24 cellular contexts compared by ENCODE assay signal in genomic region chr4:42278709-42279324, GRCh38.
DNase-seq lines count a peak whose midpoint lies in the region; ATAC-seq, FAIRE-seq and TF ChIP-seq lines count a peak whose summit lies in the region.
"Had no signal": no experiment of that assay in that cellular context is flagged by ENCODE, and none has a peak within 500 bp of the region (broad histone marks: within the 10 kb centered on the region; RNA-seq: fewer than 3 reads in every experiment).

No MANE protein-coding gene starts in this region.

- H3K27me3 ChIP-seq in GM12878 (replicated peaks in 1 of 2; ENCODE audit: control insufficient read depth in 2 of 2, insufficient read depth in 2 of 2, low read length in 1 of 2): no peaks in the 10 kb centered on the region
- no peaks in the 10 kb centered on the region for H3K27me3 ChIP-seq in MM.1S (replicated peaks; ENCODE audit: insufficient read depth, low read length)

- H3K27ac ChIP-seq in GM12878 (ENCODE audit: control insufficient read depth, insufficient read depth): no peak overlapping the region
- no peak overlapping the region for H3K27ac ChIP-seq in MM.1S (ENCODE audit: low read length)
- H3K27ac ChIP-seq: heart right ventricle, HL-60, skin epidermis had no signal

- H4K20me1 ChIP-seq in GM12878 (ENCODE audit: control insufficient read depth, insufficient read depth) (no peaks in the 10 kb centered on the region), MM.1S (ENCODE audit: insufficient read depth, low read length) (no peaks in the 10 kb centered on the region)

- no peak overlapping the region for H3K4me3 Mint-ChIP-seq in T-helper 17 cell
- H3K4me3 Mint-ChIP-seq: activated B cell treated with CpG ODN at 0.5 μM for 24 hours; activated CD4-positive, alpha-beta memory T cell treated with anti-CD3 and anti-CD28 coated beads, Interleukin-2, amount 10 ng/mL, durations not matched to agents 7 days and 5 days; CD4-positive, CD25-positive, alpha-beta regulatory T cell; neural crest cell had no signal

- H3K36me3 ChIP-seq in GM12878 (ENCODE audit: control insufficient read depth in 2 of 2, insufficient read depth in 2 of 2, low read length in 1 of 2) (no peaks in the 10 kb centered on the region), MM.1S (replicated peaks; ENCODE audit: insufficient read depth, low read length) (no peaks in the 10 kb centered on the region)
- H3K36me3 ChIP-seq: heart right ventricle had no signal

- RAD21 ChIA-PET in GM12878 (lab: Charles Lee; ENCODE audit: unreplicated experiment): interaction anchor here (1.3 kb wide), 1 partner anchor 241 kb away, joined by 3 read pairs; no protein-coding TSS in a partner anchor

- CTCF ChIA-PET in GM10248 (lab: Yijun Ruan, JAX) (interaction anchor here (0.9 to 6.6 kb wide), 8 partner anchors 9 to 324 kb away, joined by 3 to 77 read pairs (median 6); no protein-coding TSS in a partner anchor), GM12878 (lab: Yijun Ruan, JAX) (interaction anchor here (0.6 to 2.6 kb wide), 7 partner anchors 8 to 1281 kb away, joined by 3 to 6 read pairs (median 3); no protein-coding TSS in a partner anchor)

- FAIRE-seq in GM12878 (lab: Jason Lieb, UNC): no peak
- FAIRE-seq: RCC 7860 had no signal

- TF ChIP-seq CTCF in GM10248 (IDR thresholded peaks at IDR 0.05; ENCODE audit: control extremely low read depth, extremely low read depth, low read depth, missing control alignments) (peak; percentile 33), GM12878 (IDR thresholded peaks at IDR 0.05 in 2 of 3, conservative IDR thresholded peaks at IDR 0.05 in 1 of 3; ENCODE audit: control insufficient read depth in 2 of 3, extremely low read depth in 1 of 3, insufficient read depth in 1 of 3, low read depth in 3 of 3, low read length in 3 of 3) (peak in 2 of 3 experiments; percentile 21; a peak in 2 of 6 replicates), MM.1S (IDR thresholded peaks at IDR 0.05; ENCODE audit: low read length) (no peak)

- H2AFZ ChIP-seq in GM12878 (ENCODE audit: control insufficient read depth, low read depth, low read length) (no peak overlapping the region), MM.1S (ENCODE audit: low read length) (no peak overlapping the region)

- H3F3A ChIP-seq in MM.1S (ENCODE audit: insufficient read depth, low read length): peaks cover 7% of the 10 kb centered on the region; the same call in 1 of the 2 replicates

- H3K27me3 Mint-ChIP-seq in T-helper 17 cell: peaks cover 30% of the 10 kb centered on the region

- H3K4me3 ChIP-seq in GM12878 (no peak overlapping the region), MM.1S (ENCODE audit: low read length) (no peak overlapping the region)
- H3K4me3 ChIP-seq: heart right ventricle, skin epidermis had no signal

- TF ChIP-seq RAD21 in GM12878 (IDR thresholded peaks at IDR 0.05; ENCODE audit: insufficient read depth, low read depth, low read length): 0 out of 2 replicates have a peak, but pooled peaks have one; percentile 4

- no peak overlapping the region for H3K4me2 ChIP-seq in GM12878 (ENCODE audit: control insufficient read depth, insufficient read depth)
- no peak overlapping the region for H3K4me2 ChIP-seq in MM.1S (ENCODE audit: low read depth, low read length)

- H3K9me3 ChIP-seq in GM12878 (replicated peaks; ENCODE audit: control insufficient read depth, insufficient read depth, low read length): no peaks in the 10 kb centered on the region
- H3K9me3 ChIP-seq in MM.1S (replicated peaks; ENCODE audit: insufficient read depth, low read length): no peaks in the 10 kb centered on the region
- no peaks in the 10 kb centered on the region for H3K9me3 ChIP-seq in T-helper 17 cell (ENCODE audit: control insufficient read depth, low read length, poor library complexity, severe bottlenecking)
- H3K9me3 ChIP-seq: heart right ventricle had no signal

- H3K9me2 ChIP-seq in MM.1S (replicated peaks; ENCODE audit: insufficient read depth, low read length): no peaks in the 10 kb centered on the region

- SMC1A ChIA-PET in GM12878 (lab: Charles Lee; ENCODE audit: uncharacterized antibody, unreplicated experiment): interaction anchor here (1.1 to 2.4 kb wide), 3 partner anchors 93 to 320 kb away, joined by 3 to 9 read pairs (median 3); no protein-coding TSS in a partner anchor

- no peaks in the 10 kb centered on the region for H3K36me3 Mint-ChIP-seq in T-helper 17 cell (ENCODE audit: low read depth)
- H3K36me3 Mint-ChIP-seq: CD4-positive, CD25-positive, alpha-beta regulatory T cell had no signal

- 69% methylated on average over 15 of the region's 15 CpGs for WGBS in GM12878 (ENCODE audit: insufficient coverage, insufficient replicate concordance, low lambda C conversion rate, missing lambda C conversion rate)

- TF ChIP-seq POLR2A in GM12878 (IDR thresholded peaks at IDR 0.05; ENCODE audit: low read depth, low read length): no peak

- DNase-seq in GM10248 (ENCODE audit: extremely low spot score): no peak
- peak; percentile 42 for DNase-seq in MV-4-11 (lab: John Stamatoyannopoulos, UW)
- DNase-seq in GM12878 (ENCODE audit: low read depth, low spot score): no peak
- DNase-seq in NCI-H2029 (lab: John Stamatoyannopoulos, UW): no peak
- DNase-seq in NCI-H345 treated with DMSO at 0.1 percent for 48 hours (lab: John Stamatoyannopoulos, UW; ENCODE audit: unreplicated experiment): no peak
- no peak for DNase-seq in MM.1S
- no peak for DNase-seq in T-helper 17 cell
- DNase-seq: activated B cell treated with CpG ODN at 0.5 μM for 24 hours; activated CD4-positive, alpha-beta memory T cell treated with anti-CD3 and anti-CD28 coated beads, Interleukin-2, amount 10 ng/mL, durations not matched to agents 7 days and 5 days; activated gamma-delta T cell treated with Interleukin-2 at 50 U/mL for 16 hours; CD4-positive, CD25-positive, alpha-beta regulatory T cell; dermis blood vessel endothelial cell; GDM1; heart right ventricle; NCI-H1092; NCI-H2081; NCI-H524 treated with DMSO at 0.1 percent for 48 hours; stimulated activated naive CD4-positive, alpha-beta T cell treated with Interleukin-2 at 50 U/mL for 16 hours; T-helper 2 cell had no signal

- in situ Hi-C loops in GM12878 (cut with MboI): loop anchor here (10.0 kb wide), 1 partner anchor 596 kb away; no protein-coding TSS in a partner anchor

- no peaks in the 10 kb centered on the region for H3K79me2 ChIP-seq in GM12878 (ENCODE audit: control insufficient read depth, insufficient read depth, low read length)
- no peaks in the 10 kb centered on the region for H3K79me2 ChIP-seq in MM.1S (ENCODE audit: low read length)

- H3K9ac ChIP-seq in GM12878 (ENCODE audit: control insufficient read depth, insufficient read depth, low read length): no peak overlapping the region
- H3K9ac ChIP-seq in MM.1S (ENCODE audit: low read length): no peak overlapping the region

- no peak for TF ChIP-seq EP300 in GM12878 (IDR thresholded peaks at IDR 0.05; ENCODE audit: borderline replicate concordance in 1 of 2, control insufficient read depth in 1 of 2, low read depth in 2 of 2, low read length in 2 of 2)

- peaks cover 26% of the 10 kb centered on the region for H3K4me1 ChIP-seq in GM12878 (ENCODE audit: control insufficient read depth, insufficient read depth, low read length)
- H3K4me1 ChIP-seq in MM.1S (ENCODE audit: low read length): peaks cover 13% of the 10 kb centered on the region

- no TSS peak for BruUV-seq in GM12878 (replicated peaks; lab: Mats Ljungman, UMichigan)

- H3K27ac Mint-ChIP-seq in T-helper 17 cell: no peak overlapping the region
- H3K27ac Mint-ChIP-seq: activated B cell treated with CpG ODN at 0.5 μM for 24 hours; activated CD4-positive, alpha-beta memory T cell treated with anti-CD3 and anti-CD28 coated beads, Interleukin-2, amount 10 ng/mL, durations not matched to agents 7 days and 5 days; CD4-positive, CD25-positive, alpha-beta regulatory T cell had no signal

- peak; percentile 38 for ATAC-seq in GM18867 (IDR thresholded peaks at IDR 0.05; ENCODE audit: unreplicated experiment)
- ATAC-seq in GM12878: peak; percentile 19
- no peak for ATAC-seq in T-helper 17 cell
- ATAC-seq: heart right ventricle had no signal

- H3K4me1 Mint-ChIP-seq in T-helper 17 cell: peaks cover 9% of the 10 kb centered on the region

- intact Hi-C loops in GM12878 (cut with micrococcal nuclease; ENCODE audit: unreplicated experiment): no loop called here

- POLR2A ChIA-PET in GM10248 (lab: Yijun Ruan, JAX) (no interaction called here), GM12878 (lab: Charles Lee) (no interaction called here)

TF ChIP-seq in GM12878, 131 proteins besides CTCF, POLR2A, EP300 and RAD21:
- no peak for TF ChIP-seq BRCA1 (IDR thresholded peaks at IDR 0.05; ENCODE audit: low read depth, low read length)
- TF ChIP-seq SPI1 (IDR thresholded peaks at IDR 0.05; ENCODE audit: borderline replicate concordance, insufficient read depth, low read depth, low read length): peak; percentile 44; the same call in 1 of the 2 replicates
- TF ChIP-seq CEBPB (IDR thresholded peaks at IDR 0.05; ENCODE audit: borderline replicate concordance in 1 of 2, low read depth in 2 of 2, low read length in 2 of 2): peak in 1 of 2 experiments; percentile 33; a peak in 1 of 4 replicates
- peak; percentile 61 for TF ChIP-seq MTA2 (IDR thresholded peaks at IDR 0.05; ENCODE audit: low read depth)
